ENCODE assay signal across 16 cellular contexts in the genomic region with DNA sequence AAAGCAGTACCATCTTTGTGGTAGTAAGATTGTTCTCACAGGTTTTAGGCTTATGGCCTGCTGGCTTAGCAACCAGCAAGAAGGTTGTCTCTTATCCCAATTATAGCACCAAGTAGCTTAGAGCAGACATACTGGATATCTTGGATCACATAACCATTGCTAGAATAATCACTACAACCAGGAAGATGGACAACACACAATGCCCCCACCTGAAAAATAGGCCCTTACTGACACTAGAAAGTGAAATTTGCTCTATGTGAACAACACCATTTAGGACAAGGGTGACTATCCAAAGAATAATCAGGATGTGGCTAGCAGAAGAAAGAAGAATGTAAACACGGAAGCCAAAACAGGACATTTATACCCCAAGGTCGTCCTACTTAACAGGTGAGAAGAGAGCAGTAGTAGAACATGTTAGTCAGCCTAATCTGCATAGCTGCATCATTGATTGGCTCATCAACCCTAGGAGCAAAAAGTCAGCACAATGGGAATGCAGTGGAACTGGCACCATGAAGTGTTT.
DNase-seq lines count a peak whose midpoint lies in the region; ATAC-seq and TF ChIP-seq lines count a peak whose summit lies in the region.
"Had no signal": no experiment of that assay in that cellular context is flagged by ENCODE, and none has a peak within 500 bp of the region (broad histone marks: within the 10 kb centered on the region; RNA-seq: fewer than 3 reads in every experiment).

No MANE protein-coding gene starts in this region.

- H3K4me2 ChIP-seq in trophoblast cell (ENCODE audit: low read length), result no peak overlapping the region

- no peaks in the 10 kb centered on the region for H3K27me3 ChIP-seq in trophoblast cell (ENCODE audit: insufficient read depth, low read length)
- H3K27me3 ChIP-seq in upper lobe of left lung, result no peaks in the 10 kb centered on the region
- H3K27me3 ChIP-seq: vagina had no signal

- H3K36me3 ChIP-seq in trophoblast cell (ENCODE audit: control insufficient read depth in 1 of 2, insufficient read depth in 2 of 2, low read length in 2 of 2) (no peaks in the 10 kb centered on the region), upper lobe of left lung (no peaks in the 10 kb centered on the region)
- H3K36me3 ChIP-seq: vagina had no signal

- H3K27me3 Mint-ChIP-seq in endothelial cell (ENCODE audit: unreplicated experiment) (no peaks in the 10 kb centered on the region), glutamatergic neuron (ENCODE audit: unreplicated experiment) (peaks cover 2% of the 10 kb centered on the region)
- H3K27me3 Mint-ChIP-seq: activated naive CD4-positive, alpha-beta T cell treated with anti-CD3 and anti-CD28 coated beads, Interleukin-2, amount 50 U/mL, for 24 hours; effector memory CD8-positive, alpha-beta T cell; stimulated activated naive CD8-positive, alpha-beta T cell treated with anti-CD3 and anti-CD28 coated beads, Interleukin-15, Interleukin-2, amounts not matched to agents 100 ng/mL and 50 ng/mL, for 24 hours had no signal

- no peaks in the 10 kb centered on the region for H3K9me3 Mint-ChIP-seq in endothelial cell (ENCODE audit: unreplicated experiment)
- H3K9me3 Mint-ChIP-seq in glutamatergic neuron (ENCODE audit: unreplicated experiment), result no peaks in the 10 kb centered on the region
- H3K9me3 Mint-ChIP-seq: effector memory CD8-positive, alpha-beta T cell; stimulated activated naive CD8-positive, alpha-beta T cell treated with anti-CD3 and anti-CD28 coated beads, Interleukin-15, Interleukin-2, amounts not matched to agents 100 ng/mL and 50 ng/mL, for 24 hours had no signal

- H3K4me1 Mint-ChIP-seq in endothelial cell (ENCODE audit: unreplicated experiment), result peaks cover 10% of the 10 kb centered on the region
- no peaks in the 10 kb centered on the region for H3K4me1 Mint-ChIP-seq in glutamatergic neuron (ENCODE audit: low read depth, unreplicated experiment)
- H3K4me1 Mint-ChIP-seq: activated naive CD4-positive, alpha-beta T cell treated with anti-CD3 and anti-CD28 coated beads, Interleukin-2, amount 50 U/mL, for 24 hours had no signal

- H3K4me3 Mint-ChIP-seq in endothelial cell (ENCODE audit: unreplicated experiment), result no peak overlapping the region
- H3K4me3 Mint-ChIP-seq in glutamatergic neuron (ENCODE audit: unreplicated experiment), result no peak overlapping the region
- H3K4me3 Mint-ChIP-seq: activated naive CD4-positive, alpha-beta T cell treated with anti-CD3 and anti-CD28 coated beads, Interleukin-2, amount 50 U/mL, for 24 hours; CD14-positive monocyte; effector memory CD8-positive, alpha-beta T cell; stimulated activated naive CD8-positive, alpha-beta T cell treated with anti-CD3 and anti-CD28 coated beads, Interleukin-15, Interleukin-2, amounts not matched to agents 100 ng/mL and 50 ng/mL, for 24 hours had no signal

- H3K9me3 ChIP-seq in trophoblast cell (ENCODE audit: insufficient read depth, low read depth, low read length) (no peaks in the 10 kb centered on the region), upper lobe of left lung (no peaks in the 10 kb centered on the region)
- H3K9me3 ChIP-seq: vagina had no signal

- H3K9ac ChIP-seq in trophoblast cell (ENCODE audit: low read length), result no peak overlapping the region

- no peak overlapping the region for H3K14ac ChIP-seq in trophoblast cell (ENCODE audit: low read length)

- no peak overlapping the region for H2BK120ac ChIP-seq in trophoblast cell (ENCODE audit: insufficient read depth, low read length, poor library complexity)

- H3K4ac ChIP-seq in trophoblast cell (ENCODE audit: low read depth, low read length), result no peak overlapping the region

- no peak overlapping the region for H3K23ac ChIP-seq in trophoblast cell (ENCODE audit: low read length)

- H3K18ac ChIP-seq in trophoblast cell (ENCODE audit: low read length), result no peak overlapping the region

- H2AFZ ChIP-seq in trophoblast cell (ENCODE audit: insufficient read depth, low read length, poor library complexity), result no peak overlapping the region

- no peak overlapping the region for H4K12ac ChIP-seq in trophoblast cell (ENCODE audit: low read depth, low read length)

- CTCF ChIA-PET in RWPE1 (lab: Yijun Ruan, JAX), result interaction anchor here (1.8 kb wide), 1 partner anchor 174 kb away, joined by 6 read pairs; no protein-coding TSS in a partner anchor

- peak; percentile 42 for DNase-seq in HCEC 1CT
- peak; percentile 41 for DNase-seq in RWPE1 (ENCODE audit: low spot score)
- DNase-seq in endothelial cell (ENCODE audit: low spot score), result no peak
- DNase-seq in trophoblast cell, result peak; percentile 60 to 86
- DNase-seq in glutamatergic neuron, result no peak
- no peak for DNase-seq in epidermal melanocyte (ENCODE audit: insufficient read length, low spot score)
- DNase-seq in upper lobe of left lung, result no peak
- DNase-seq: activated CD4-positive, alpha-beta T cell treated with anti-CD3 and anti-CD28 coated beads for 4 hours; effector memory CD8-positive, alpha-beta T cell; NCI-H1930; NCI-H526 had no signal

- no peak overlapping the region for H4K8ac ChIP-seq in trophoblast cell (ENCODE audit: low read depth, low read length)

- POLR2A ChIA-PET in RWPE1 (lab: Yijun Ruan, JAX; ENCODE audit: low non-redundant PET), result no interaction called here

- no peak for TF ChIP-seq EP300 in upper lobe of left lung (IDR thresholded peaks at IDR 0.05)

- H4K91ac ChIP-seq in trophoblast cell (ENCODE audit: low read depth, low read length), result no peak overlapping the region

- H3K36me3 Mint-ChIP-seq in endothelial cell (ENCODE audit: low read depth, unreplicated experiment), result no peaks in the 10 kb centered on the region
- no peaks in the 10 kb centered on the region for H3K36me3 Mint-ChIP-seq in glutamatergic neuron (ENCODE audit: unreplicated experiment)
- H3K36me3 Mint-ChIP-seq: activated naive CD4-positive, alpha-beta T cell treated with anti-CD3 and anti-CD28 coated beads, Interleukin-2, amount 50 U/mL, for 24 hours; CD14-positive monocyte had no signal

- H2AK5ac ChIP-seq in trophoblast cell (ENCODE audit: low read length), result no peak overlapping the region

- ATAC-seq in upper lobe of left lung (ENCODE audit: low FRiP score in 2 of 2), result no peak
- ATAC-seq: effector memory CD8-positive, alpha-beta T cell had no signal

- no peaks in the 10 kb centered on the region for H3K79me1 ChIP-seq in trophoblast cell (ENCODE audit: low read length)

- no peak overlapping the region for H2BK5ac ChIP-seq in trophoblast cell (ENCODE audit: low read depth, low read length, poor library complexity)

- TF ChIP-seq POLR2A in upper lobe of left lung (IDR thresholded peaks at IDR 0.05), result no peak

- no peaks in the 10 kb centered on the region for H3K79me2 ChIP-seq in trophoblast cell (ENCODE audit: control insufficient read depth, insufficient read depth, low read length, poor library complexity)

- no CpG with 5 or more reads among the region's 2 CpGs for WGBS in trophoblast cell (ENCODE audit: extremely low coverage, insufficient coverage, insufficient read length)
- 51 to 59% methylated on average over 2 of the region's 2 CpGs for WGBS in upper lobe of left lung, 2 donors

- H3K4me3 ChIP-seq in trophoblast cell (ENCODE audit: low read depth, low read length) (no peak overlapping the region), upper lobe of left lung (no peak overlapping the region)
- H3K4me3 ChIP-seq: skin epidermis, vagina had no signal

- H3K27ac ChIP-seq in RWPE1, result no peak overlapping the region
- no peak overlapping the region for H3K27ac ChIP-seq in trophoblast cell (ENCODE audit: low read depth, low read length)
- peak overlapping the region in 1 of 4 donors; percentile 12 for H3K27ac ChIP-seq in upper lobe of left lung
- H3K27ac ChIP-seq: vagina had no signal

- TF ChIP-seq CTCF in RWPE1 (conservative IDR thresholded peaks at IDR 0.05; ENCODE audit: low read depth), result no peak
- no peak for TF ChIP-seq CTCF in endothelial cell (IDR thresholded peaks at IDR 0.05; ENCODE audit: unreplicated experiment)
- TF ChIP-seq CTCF in glutamatergic neuron (IDR thresholded peaks at IDR 0.05; ENCODE audit: partially characterized antibody, unreplicated experiment), result no peak
- TF ChIP-seq CTCF in upper lobe of left lung (IDR thresholded peaks at IDR 0.05), result no peak

- no peaks in the 10 kb centered on the region for H3K4me1 ChIP-seq in trophoblast cell (ENCODE audit: control insufficient read depth in 1 of 2, insufficient read depth in 2 of 2, low read length in 2 of 2)
- peaks cover 0 to 8% (median 2%) of the 10 kb centered on the region in 4 donors for H3K4me1 ChIP-seq in upper lobe of left lung
- H3K4me1 ChIP-seq: vagina had no signal

- no peak overlapping the region for H2BK12ac ChIP-seq in trophoblast cell (ENCODE audit: low read length)

- H3K27ac Mint-ChIP-seq in endothelial cell (ENCODE audit: unreplicated experiment) (peak overlapping the region; percentile 1), glutamatergic neuron (ENCODE audit: unreplicated experiment) (no peak overlapping the region)
- H3K27ac Mint-ChIP-seq: activated naive CD4-positive, alpha-beta T cell treated with anti-CD3 and anti-CD28 coated beads, Interleukin-2, amount 50 U/mL, for 24 hours; CD14-positive monocyte; effector memory CD8-positive, alpha-beta T cell; stimulated activated naive CD8-positive, alpha-beta T cell treated with anti-CD3 and anti-CD28 coated beads, Interleukin-15, Interleukin-2, amounts not matched to agents 100 ng/mL and 50 ng/mL, for 24 hours had no signal

Comparison
In these comparisons a context has a peak if more than half of its experiments do, and no peak if none do; other contexts are left out.
1. DNase-seq: peak in HCEC 1CT (single experiment), RWPE1 (single experiment) and trophoblast cell (2 of 2); none in endothelial cell (single experiment), glutamatergic neuron (single experiment), epidermal melanocyte (single experiment) and upper lobe of left lung (0 of 2).